ENCODE assay signal across 8 cellular contexts in the genomic region with DNA sequence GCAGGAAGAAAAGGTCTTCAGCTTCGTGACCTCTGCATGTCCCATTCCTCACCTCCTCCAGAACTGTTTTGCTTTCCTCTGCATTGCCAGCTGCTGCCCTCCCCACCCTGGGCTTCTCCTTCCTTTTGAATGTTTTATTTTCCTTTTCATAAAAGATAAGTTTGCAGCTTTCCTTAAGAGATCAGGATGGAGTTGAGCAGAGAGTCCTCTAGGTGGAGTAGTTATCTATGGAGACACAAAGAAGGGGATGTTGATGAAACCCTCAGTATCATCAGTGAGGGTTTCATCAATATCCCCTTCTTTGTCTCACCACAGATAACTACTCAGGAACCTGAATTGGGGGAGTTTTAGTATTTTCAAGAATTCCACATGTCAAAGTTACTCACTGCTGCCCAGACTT. TPM values are rescaled to one million over a fixed set of nuclear protein-coding genes. Genes with fewer than 3 reads are reported as not detected.
DNase-seq lines count a peak whose midpoint lies in the region; ATAC-seq, FAIRE-seq and TF ChIP-seq lines count a peak whose summit lies in the region.

No MANE protein-coding gene starts in this region.

- peak; percentile 19 to 30 for DNase-seq in A549 (ENCODE audit: low read depth in 1 of 2, low spot score in 1 of 2)
- no peak for DNase-seq in PC-9
- DNase-seq in fibroblast of villous mesenchyme (ENCODE audit: low read depth) = peak; percentile 53
- no peak for DNase-seq in retina
- DNase-seq in HK-2 (ENCODE audit: unreplicated experiment) = no peak

- POLR2A ChIA-PET in A549 (lab: Yijun Ruan, JAX) (no interaction called here), PC-9 (lab: Charles Lee; ENCODE audit: unreplicated experiment) (no interaction called here)

- TF ChIP-seq POLR2A in A549 (IDR thresholded peaks at IDR 0.05; ENCODE audit: low read length) = no peak

- no peak overlapping the region for H2AFZ ChIP-seq in PC-9

- no peaks in the 10 kb centered on the region for H3K27me3 ChIP-seq in PC-9 (ENCODE audit: insufficient read depth, low read depth)

- no peak overlapping the region for H3K4me3 ChIP-seq in A549
- no peak overlapping the region for H3K4me3 ChIP-seq in PC-9
- H3K4me3 ChIP-seq in fibroblast of villous mesenchyme (ENCODE audit: low read depth, low read length) = no peak overlapping the region

- H3F3A ChIP-seq in PC-9 (ENCODE audit: insufficient read depth, low read depth) = no peaks in the 10 kb centered on the region; the same call in 1 of the 2 replicates

- H3K4me1 ChIP-seq in A549 (no peaks in the 10 kb centered on the region), PC-9 (replicated peaks; ENCODE audit: insufficient read depth) (peaks cover 6% of the 10 kb centered on the region)

- no peak for TF ChIP-seq EP300 in A549 (IDR thresholded peaks at IDR 0.05)

- FAIRE-seq in A549 (lab: Jason Lieb, UNC) = no peak

- peak; percentile 64 to 84; a peak in 4 of 6 replicates for ATAC-seq in A549
- no peak for ATAC-seq in HG02571 (IDR thresholded peaks at IDR 0.05; ENCODE audit: unreplicated experiment)
- no peak for ATAC-seq in HG02678 (IDR thresholded peaks at IDR 0.05; ENCODE audit: unreplicated experiment)

- BruUV-seq in PC-9 (replicated peaks; lab: Mats Ljungman, UMichigan) = no TSS peak

- H4K20me1 ChIP-seq in PC-9 (ENCODE audit: insufficient read depth) = no peaks in the 10 kb centered on the region

- H3K36me3 ChIP-seq in PC-9 (ENCODE audit: low read depth) = no peaks in the 10 kb centered on the region

- H3K9me3 ChIP-seq in A549 (no peaks in the 10 kb centered on the region), PC-9 (ENCODE audit: insufficient read depth, low read depth) (no peaks in the 10 kb centered on the region)

- intact Hi-C loops in PC-9 (cut with micrococcal nuclease; ENCODE audit: unreplicated experiment) = loop anchor here (1.0 kb wide), 1 partner anchor 183 kb away; no protein-coding TSS in a partner anchor

- 0% methylated on average over 1 of the region's 1 CpG for WGBS in A549 (ENCODE audit: missing lambda C conversion rate)

- no peak overlapping the region for H3K27ac ChIP-seq in A549
- no peak overlapping the region for H3K27ac ChIP-seq in PC-9

- TF ChIP-seq CTCF in A549 (IDR thresholded peaks at IDR 0.05) (peak; percentile 43; the same call in 2 of the 3 replicates), GM12873 (IDR thresholded peaks at IDR 0.05; ENCODE audit: insufficient read depth, low read depth, low read length, missing control alignments) (peak; percentile 35), PC-9 (conservative IDR thresholded peaks at IDR 0.05) (peak; percentile 67), fibroblast of villous mesenchyme (IDR thresholded peaks at IDR 0.05; ENCODE audit: insufficient read depth, low read depth, low read length) (peak; percentile 70)

- peak; percentile 41 to 48; a peak in 4 of 5 replicates for TF ChIP-seq RAD21 in A549 (conservative IDR thresholded peaks at IDR 0.05 in 1 of 2, IDR thresholded peaks at IDR 0.05 in 1 of 2)

- no peaks in the 10 kb centered on the region for H3K9me2 ChIP-seq in PC-9 (ENCODE audit: insufficient read depth)

- CTCF ChIA-PET in A549 (lab: Yijun Ruan, JAX) = interaction anchor here (0.7 to 2.2 kb wide), 8 partner anchors 10 to 271 kb away, joined by 3 to 7 read pairs (median 3); no protein-coding TSS in a partner anchor
- CTCF ChIA-PET in PC-9 (lab: Charles Lee) = no interaction called here

- no peak overlapping the region for H3K4me2 ChIP-seq in A549
- H3K4me2 ChIP-seq in PC-9 = no peak overlapping the region

- no peaks in the 10 kb centered on the region for H3K79me2 ChIP-seq in PC-9 (ENCODE audit: low read depth)

TF ChIP-seq in A549, 52 proteins besides CTCF, POLR2A, EP300 and RAD21:
- no peak for TF ChIP-seq RCOR1 (IDR thresholded peaks at IDR 0.05; ENCODE audit: low read depth, low read length)
- TF ChIP-seq, protein P1, sequence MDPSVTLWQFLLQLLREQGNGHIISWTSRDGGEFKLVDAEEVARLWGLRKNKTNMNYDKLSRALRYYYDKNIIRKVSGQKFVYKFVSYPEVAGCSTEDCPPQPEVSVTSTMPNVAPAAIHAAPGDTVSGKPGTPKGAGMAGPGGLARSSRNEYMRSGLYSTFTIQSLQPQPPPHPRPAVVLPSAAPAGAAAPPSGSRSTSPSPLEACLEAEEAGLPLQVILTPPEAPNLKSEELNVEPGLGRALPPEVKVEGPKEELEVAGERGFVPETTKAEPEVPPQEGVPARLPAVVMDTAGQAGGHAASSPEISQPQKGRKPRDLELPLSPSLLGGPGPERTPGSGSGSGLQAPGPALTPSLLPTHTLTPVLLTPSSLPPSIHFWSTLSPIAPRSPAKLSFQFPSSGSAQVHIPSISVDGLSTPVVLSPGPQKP (IDR thresholded peaks at IDR 0.05; ENCODE audit: low read depth, low read length) = no peak
- TF ChIP-seq SMC3 (IDR thresholded peaks at IDR 0.05) = peak; percentile 21; the same call in 1 of the 3 replicates

RNA-seq across cellular contexts. Expression of a gene that starts 19.0 kb away (rescaled TPM):
- polyA plus RNA-seq in A549 (2011; rRNA removed) (61.4 and 75.0 TPM in 2 replicates), A549 (2017; fragmentation: RNase III; extraction: RNeasy Plus Mini Kit Qiagen cat#74134 plus additional on column Dnase treatment) (15.7 to 18.2 TPM (median 17.7 TPM) in 3 replicates)
- 6.1 and 9.7 TPM in 2 replicates for polyA plus RNA-seq in A549 (2012; cell fraction: cytosol; rRNA removed)
- 11.5 and 12.3 TPM in 2 replicates for polyA plus RNA-seq in A549 (2012; cell fraction: nucleus; rRNA removed)
- polyA minus RNA-seq in A549 (2011; rRNA and poly(A)+ RNA removed) = 23.2 and 33.5 TPM in 2 replicates
- total RNA-seq in PC-9 (2021) (76.5 and 90.1 TPM in 2 replicates), fibroblast of villous mesenchyme (56.7 and 65.2 TPM in 2 replicates)

Comparison
In these comparisons a context has a peak if more than half of its experiments do, and no peak if none do; other contexts are left out.
1. ATAC-seq: peak in A549 (2 of 2); none in HG02571 (single experiment) and HG02678 (single experiment).
2. DNase-seq: peak in A549 (2 of 2) and fibroblast of villous mesenchyme (single experiment); none in PC-9 (0 of 2), retina (single experiment) and HK-2 (single experiment).
3. Peak in every context shown above with its lines, with median percentiles within 50 percentile points of each other: CTCF ChIP-seq.